In genomic region chr11:10993640-10994039, GRCh38 we compare ENCODE assay signal across 4 cellular contexts.
"Had no signal": no experiment of that assay in that cellular context is flagged by ENCODE, and none has a peak within 500 bp of the region (broad histone marks: within the 10 kb centered on the region; RNA-seq: fewer than 3 reads in every experiment).

No MANE protein-coding gene starts in this region.

- H3K4me3 ChIP-seq: GM23338, K562 had no signal

- ATAC-seq: GM23338, K562 had no signal

- DNase-seq: H9, KG1 had no signal

- H3K4me2 ChIP-seq: GM23338 had no signal

- H2AFZ ChIP-seq: GM23338 had no signal
